Comparison of ENCODE assay signal across 28 cellular contexts in genomic region chr15:69828181-69828828, GRCh38.
"Had no signal": no experiment of that assay in that cellular context is flagged by ENCODE, and none has a peak within 500 bp of the region (broad histone marks: within the 10 kb centered on the region; RNA-seq: fewer than 3 reads in every experiment).

No MANE protein-coding gene starts in this region.

- H3K4me1 ChIP-seq: ascending aorta had no signal

- H3K27me3 ChIP-seq: ascending aorta, cardiac muscle cell had no signal

- H3K36me3 ChIP-seq: ascending aorta, cardiac muscle cell had no signal

- DNase-seq: activated B cell treated with CpG ODN at 0.5 μM for 24 hours; activated CD4-positive, alpha-beta memory T cell treated with anti-CD3 and anti-CD28 coated beads, Interleukin-2, amount 10 ng/mL, durations not matched to agents 7 days and 5 days; activated CD4-positive, alpha-beta T cell treated with anti-CD3 and anti-CD28 coated beads for 4 hours; activated CD4-positive, alpha-beta T cell treated with anti-CD3 and anti-CD28 coated beads, Interleukin-2, amount 10 ng/mL, durations not matched to agents 24 days and 14 days; activated CD4-positive, alpha-beta T cell treated with anti-CD3 and anti-CD28 coated beads, Interleukin-2, amount 50 U/mL, for 1 hour; activated CD4-positive, alpha-beta T cell treated with anti-CD3 and anti-CD28 coated beads, Interleukin-2, amount 50 U/mL, for 4 hours; activated CD4-positive, CD25-positive, alpha-beta regulatory T cell treated with anti-CD3 and anti-CD28 coated beads, Interleukin-2, amount 50 U/mL, for 72 hours; activated CD8-positive, alpha-beta memory T cell treated with anti-CD3 and anti-CD28 coated beads for 24 hours; activated CD8-positive, alpha-beta memory T cell treated with anti-CD3 and anti-CD28 coated beads, Interleukin-2, amount 10 ng/mL, durations not matched to agents 7 days and 5 days; activated CD8-positive, alpha-beta memory T cell treated with anti-CD3 and anti-CD28 coated beads, Interleukin-2, amount 50 U/mL, for 48 hours; activated CD8-positive, alpha-beta T cell treated with anti-CD3 and anti-CD28 coated beads, Interleukin-2, amount 10 ng/mL, durations not matched to agents 7 days and 5 days; activated effector memory CD4-positive, alpha-beta T cell treated with Interleukin-2 at 50 U/mL for 16 hours; activated gamma-delta T cell; activated naive CD4-positive, alpha-beta T cell treated with anti-CD3 and anti-CD28 coated beads, Interleukin-2, amount 10 ng/mL, durations not matched to agents 7 days and 5 days; activated naive CD4-positive, alpha-beta T cell treated with Interleukin-2 at 50 U/mL for 16 hours; activated naive CD8-positive, alpha-beta T cell treated with anti-CD3 and anti-CD28 coated beads, Interleukin-2, amount 10 ng/mL, durations not matched to agents 7 days and 5 days; activated naive CD8-positive, alpha-beta T cell treated with anti-CD3 and anti-CD28 coated beads, Interleukin-2, amount 50 U/mL, for 24 hours; activated T-cell treated with anti-CD3 and anti-CD28 coated beads, Interleukin-2, amount 50 U/mL, for 24 hours; activated T-cell treated with anti-CD3 and anti-CD28 coated beads, Interleukin-2, amount 50 U/mL, for 48 hours; amygdala; anterior cingulate cortex; caudate nucleus; cerebellar nuclear complex; T-helper 2 cell; T-helper 9 cell had no signal

- H3K4me3 ChIP-seq: ascending aorta, cardiac muscle cell had no signal

- H3K9me3 ChIP-seq: ascending aorta had no signal

- H3K27ac ChIP-seq: ascending aorta, cardiac muscle cell, VCaP had no signal
